ENCODE assay signal across 17 cellular contexts in genomic region chrX:115972717-115973116, GRCh38.
A peak's percentile ranks its signal among the peaks of the same experiment; 100 is the strongest.
DNase-seq lines count a peak whose midpoint lies in the region; ATAC-seq, FAIRE-seq and TF ChIP-seq lines count a peak whose summit lies in the region.
"Had no signal": no experiment of that assay in that cellular context is flagged by ENCODE, and none has a peak within 500 bp of the region (broad histone marks: within the 10 kb centered on the region; RNA-seq: fewer than 3 reads in every experiment).

No MANE protein-coding gene starts in this region.

- 34% methylated on average over 1 of the region's 1 CpG for WGBS in liver
- WGBS in HepG2 (ENCODE audit: low lambda C conversion rate) = no CpG with 5 or more reads among the region's 1 CpG
- no CpG with 5 or more reads among the region's 1 CpG for WGBS in mesendoderm (ENCODE audit: extremely low coverage, insufficient coverage, low lambda C conversion rate)
- WGBS in thyroid gland, 2 donors = 40% methylated on average over 1 of the region's 1 CpG; no CpG with 5 or more reads in 1 of the 2 donors

- H3K27me3 ChIP-seq in liver (ENCODE audit: control insufficient read depth in 4 of 4, insufficient read depth in 4 of 4, low read length in 3 of 4) (peaks cover 0 to 3% (median 0%) of the 10 kb centered on the region in 4 donors), HepG2 (ENCODE audit: control insufficient read depth in 1 of 2, insufficient read depth in 2 of 2, low read length in 2 of 2) (no peaks in the 10 kb centered on the region; a peak in 2 of 5 replicates), mesendoderm (ENCODE audit: insufficient read depth, low read length, poor library complexity) (no peaks in the 10 kb centered on the region), thyroid gland (peaks cover 5% of the 10 kb centered on the region)
- H3K27me3 ChIP-seq: SJSA1 had no signal

- H3K9me3 ChIP-seq in liver (ENCODE audit: control insufficient read depth in 4 of 4, low read length in 3 of 4) (no peaks in the 10 kb centered on the region), HepG2 (ENCODE audit: low read length) (no peaks in the 10 kb centered on the region), thyroid gland (no peaks in the 10 kb centered on the region)
- H3K9me3 ChIP-seq: SJSA1 had no signal

- no peak overlapping the region for H4K5ac ChIP-seq in mesendoderm (ENCODE audit: low read length)

- no peak overlapping the region for H2BK15ac ChIP-seq in mesendoderm (replicated peaks; ENCODE audit: low read depth)

- FAIRE-seq in HepG2 (lab: Jason Lieb, UNC) = no peak
- FAIRE-seq: GM12878 had no signal

- no peak for DNase-seq in HepG2 (ENCODE audit: low spot score)
- peak; percentile 29 for DNase-seq in fibroblast of mammary gland (ENCODE audit: low read depth)
- peak; percentile 32 for DNase-seq in mesendoderm
- peak; percentile 13 to 42 for DNase-seq in thyroid gland
- DNase-seq in HK-2 (ENCODE audit: unreplicated experiment) = no peak
- DNase-seq: GOT3, HFFc6, Karpas-422, NCI-H1436 treated with DMSO at 0.1 percent for 48 hours, NCI-H2227 treated with DMSO at 0.1 percent for 48 hours, NCI-H526 treated with DMSO at 0.1 percent for 48 hours, OCI-M1 had no signal

- ATAC-seq in HepG2 (no peak), HG03469 (IDR thresholded peaks at IDR 0.05; ENCODE audit: unreplicated experiment) (no peak), GM18511 (IDR thresholded peaks at IDR 0.05; ENCODE audit: unreplicated experiment) (no peak)
- ATAC-seq: GM12878 had no signal

- H3K27ac ChIP-seq in liver (ENCODE audit: low read depth in 1 of 2, low read length in 2 of 2) (no peak overlapping the region), HepG2 (ENCODE audit: extremely low read length, insufficient read depth, low read length) (no peak overlapping the region), mesendoderm (ENCODE audit: low read depth, low read length) (no peak overlapping the region), thyroid gland (no peak overlapping the region)
- H3K27ac ChIP-seq: SJSA1 had no signal

- H3K4me3 ChIP-seq in liver (ENCODE audit: low read depth in 1 of 3, low read length in 3 of 3) (no peak overlapping the region), HepG2 (replicated peaks in 1 of 3; ENCODE audit: insufficient read depth in 1 of 3, low read depth in 2 of 3, low read length in 3 of 3) (no peak overlapping the region), fibroblast of mammary gland (ENCODE audit: control insufficient read depth, low read depth, low read length) (no peak overlapping the region), mesendoderm (ENCODE audit: low read length) (no peak overlapping the region), thyroid gland (replicated peaks in 1 of 3) (no peak overlapping the region)
- H3K4me3 ChIP-seq: GM12878, SJSA1 had no signal

- H3K9ac ChIP-seq in liver (ENCODE audit: low read depth in 1 of 2, low read length in 2 of 2) (no peak overlapping the region), HepG2 (ENCODE audit: insufficient read depth, low read depth, low read length) (no peak overlapping the region), mesendoderm (ENCODE audit: low read length) (no peak overlapping the region)

- H3K4ac ChIP-seq in mesendoderm (ENCODE audit: low read depth, low read length) = no peak overlapping the region

- H3K79me1 ChIP-seq in mesendoderm (ENCODE audit: low read length) = no peaks in the 10 kb centered on the region

- no peak for TF ChIP-seq EP300 in HepG2 (IDR thresholded peaks at IDR 0.05; ENCODE audit: low read depth in 2 of 2, low read length in 2 of 2)
- no peak for TF ChIP-seq EP300 in HepG2 (CRISPR knock-in tag; IDR thresholded peaks at IDR 0.05; ENCODE audit: borderline replicate concordance)

- H3K4me1 ChIP-seq in liver (ENCODE audit: control insufficient read depth in 4 of 4, insufficient read depth in 4 of 4, low read length in 3 of 4) (peaks cover 3 to 11% (median 9%) of the 10 kb centered on the region in 4 donors), HepG2 (ENCODE audit: insufficient read depth, low read length) (no peaks in the 10 kb centered on the region; the same call in 1 of the 2 replicates), mesendoderm (ENCODE audit: control insufficient read depth, low read depth, low read length) (no peaks in the 10 kb centered on the region), thyroid gland (no peaks in the 10 kb centered on the region)
- H3K4me1 ChIP-seq: SJSA1 had no signal

- no peak overlapping the region for H3K18ac ChIP-seq in mesendoderm (ENCODE audit: low read length)

- no peak overlapping the region for H2BK120ac ChIP-seq in mesendoderm (ENCODE audit: low read depth, low read length)

- no peak overlapping the region for H3K23ac ChIP-seq in mesendoderm (ENCODE audit: low read length)

- no peak overlapping the region for H4K8ac ChIP-seq in mesendoderm (ENCODE audit: low read depth, low read length)

- H2BK5ac ChIP-seq in mesendoderm (ENCODE audit: low read length) = no peak overlapping the region

- TF ChIP-seq CTCF in liver (IDR thresholded peaks at IDR 0.05; ENCODE audit: low read depth, low read length, missing input control) (no peak), HepG2 (CRISPR knock-in tag; IDR thresholded peaks at IDR 0.05) (no peak), fibroblast of mammary gland (conservative IDR thresholded peaks at IDR 0.05; ENCODE audit: control insufficient read depth, insufficient read depth, low read depth, low read length) (no peak), thyroid gland (IDR thresholded peaks at IDR 0.05) (no peak)

- H2AK5ac ChIP-seq in mesendoderm (ENCODE audit: low read length) = no peak overlapping the region

- H4K20me1 ChIP-seq in HepG2 (ENCODE audit: insufficient read depth, low read length) = no peaks in the 10 kb centered on the region

- no peak for TF ChIP-seq POLR2A in HepG2 (IDR thresholded peaks at IDR 0.05; ENCODE audit: insufficient read depth in 1 of 2, low read depth in 2 of 2, low read length in 2 of 2)
- no peak for TF ChIP-seq POLR2A in thyroid gland (IDR thresholded peaks at IDR 0.05)

- intact Hi-C loops in HepG2 (cut with micrococcal nuclease; ENCODE audit: unreplicated experiment) = no loop called here
- intact Hi-C loops in thyroid gland (cut with DNase I) = no loop called here

- BruUV-seq in HepG2 (replicated peaks; lab: Mats Ljungman, UMichigan) = no TSS peak

- H3K79me2 ChIP-seq in HepG2 (ENCODE audit: insufficient read depth, low read length) = no peaks in the 10 kb centered on the region
- H3K79me2 ChIP-seq in mesendoderm (ENCODE audit: control insufficient read depth, insufficient read depth, low read length) = peaks cover 6% of the 10 kb centered on the region

- in situ Hi-C loops in HepG2 (cut with HindIII; ENCODE audit: extremely low pct_ligation_motif_present, low pct_unique_long_range_greater_than_20kb) = no loop called here

- POLR2A ChIA-PET in HepG2 (lab: Yijun Ruan, JAX) = no interaction called here

- peak in 1 of 2 donors; percentile 16 for TF ChIP-seq RAD21 in liver (IDR thresholded peaks at IDR 0.05)
- no peak for TF ChIP-seq RAD21 in HepG2 (CRISPR knock-in tag; IDR thresholded peaks at IDR 0.05)

- H3K4me2 ChIP-seq in HepG2 (ENCODE audit: low read depth, low read length) = no peak overlapping the region
- no peak overlapping the region for H3K4me2 ChIP-seq in mesendoderm (ENCODE audit: low read length)

- CTCF ChIA-PET in HepG2 (lab: Yijun Ruan, JAX; ENCODE audit: low intra/inter-chr PET ratio, low total read pairs) = no interaction called here

- H3K36me3 ChIP-seq in liver (ENCODE audit: control insufficient read depth in 4 of 4, insufficient read depth in 3 of 4, low read depth in 1 of 4, low read length in 3 of 4) = no peaks in the 10 kb centered on the region
- no peaks in the 10 kb centered on the region for H3K36me3 ChIP-seq in HepG2 (replicated peaks in 1 of 2; ENCODE audit: control insufficient read depth in 1 of 2, insufficient read depth in 2 of 2, low read length in 2 of 2)
- H3K36me3 ChIP-seq in mesendoderm (ENCODE audit: control insufficient read depth, insufficient read depth, low read length) = no peaks in the 10 kb centered on the region
- no peaks in the 10 kb centered on the region for H3K36me3 ChIP-seq in thyroid gland
- H3K36me3 ChIP-seq: SJSA1 had no signal

- H2AFZ ChIP-seq in HepG2 (ENCODE audit: low read length) = no peak overlapping the region

- no peak overlapping the region for H3K56ac ChIP-seq in mesendoderm (ENCODE audit: low read length)

TF ChIP-seq in liver, 16 proteins besides CTCF, POLR2A, EP300 and RAD21:
- TF ChIP-seq JUND (IDR thresholded peaks at IDR 0.05) (peak in 1 of 2 donors; percentile 33), HNF4A (conservative IDR thresholded peaks at IDR 0.05) (peak in 1 of 2 donors; percentile 24), SP1 (IDR thresholded peaks at IDR 0.05) (peak; percentile 35), FOXA1 (IDR thresholded peaks at IDR 0.05) (no peak), HNF4G (IDR thresholded peaks at IDR 0.05) (no peak), RXRA (IDR thresholded peaks at IDR 0.05) (peak; percentile 52 to 67)

TF ChIP-seq in HepG2, 621 proteins besides CTCF, POLR2A, EP300 and RAD21:
- TF ChIP-seq KDM5B (CRISPR knock-in tag; IDR thresholded peaks at IDR 0.05; ENCODE audit: borderline replicate concordance) = no peak
- no peak for TF ChIP-seq TBL1XR1 (IDR thresholded peaks at IDR 0.05; ENCODE audit: borderline replicate concordance, low read length, partially characterized antibody)
- TF ChIP-seq MNT (IDR thresholded peaks at IDR 0.05) = no peak
- no peak for TF ChIP-seq RBM39 (IDR thresholded peaks at IDR 0.05; ENCODE audit: low read depth, low read length, poor library complexity, severe bottlenecking)
TF ChIP-seq in HepG2: peak in this region for 0.

Comparison
In these comparisons a context has a peak if more than half of its experiments do, and no peak if none do; other contexts are left out.
1. DNase-seq: peak in fibroblast of mammary gland (single experiment), mesendoderm (single experiment) and thyroid gland (2 of 2); none in HepG2 (single experiment) and HK-2 (single experiment).